32 cellular contexts compared by ENCODE assay signal in the genomic region with DNA sequence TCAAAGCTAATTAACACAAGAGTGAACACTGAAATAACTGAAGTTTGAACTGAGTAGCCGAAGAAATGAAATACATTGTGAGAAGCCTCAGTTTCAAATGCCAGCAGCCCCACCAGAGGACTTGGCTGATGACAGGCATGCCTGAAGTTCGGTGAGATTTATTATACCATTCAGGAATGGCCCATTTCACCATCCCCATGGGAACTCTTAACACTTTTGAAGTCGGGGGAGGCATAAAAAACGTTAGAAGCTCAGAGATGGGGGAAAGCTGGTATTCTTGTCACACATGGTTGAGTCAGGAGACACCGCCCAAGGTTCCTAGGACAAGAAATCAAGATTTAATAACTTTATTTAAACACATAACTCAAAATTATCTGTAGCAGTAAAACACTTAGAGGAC. TPM values are rescaled to one million over a fixed set of nuclear protein-coding genes. Genes with fewer than 3 reads are reported as not detected.
"Had no signal": no experiment of that assay in that cellular context is flagged by ENCODE, and none has a peak within 500 bp of the region (broad histone marks: within the 10 kb centered on the region; RNA-seq: fewer than 3 reads in every experiment).

No MANE protein-coding gene starts in this region.

- H3K4me3 ChIP-seq: adrenal gland, SJSA1 had no signal

- H3K4me1 Mint-ChIP-seq: activated CD4-positive, alpha-beta T cell treated with anti-CD3 and anti-CD28 coated beads for 36 hours; activated CD4-positive, alpha-beta T cell treated with anti-CD3 and anti-CD28 coated beads, Interleukin-2, amount 10 ng/mL, durations not matched to agents 7 days and 5 days; activated naive CD4-positive, alpha-beta T cell treated with anti-CD3 and anti-CD28 coated beads, Interleukin-2, amount 50 U/mL, for 24 hours had no signal

- H3K4me1 ChIP-seq: SJSA1 had no signal

- H3K36me3 ChIP-seq: adrenal gland, brain microvascular endothelial cell, SJSA1 had no signal

- H3K4me3 Mint-ChIP-seq: activated CD4-positive, alpha-beta T cell treated with anti-CD3 and anti-CD28 coated beads for 36 hours; activated CD4-positive, alpha-beta T cell treated with anti-CD3 and anti-CD28 coated beads, Interleukin-2, amount 10 ng/mL, durations not matched to agents 7 days and 5 days; activated CD8-positive, alpha-beta T cell treated with anti-CD3 and anti-CD28 coated beads, Interleukin-2, amount 10 ng/mL, durations not matched to agents 7 days and 5 days; activated naive CD4-positive, alpha-beta T cell treated with anti-CD3 and anti-CD28 coated beads, Interleukin-2, amount 50 U/mL, for 24 hours; activated T-cell treated with anti-CD3 and anti-CD28 coated beads, Interleukin-2, amount 50 U/mL, for 24 hours; T-helper 1 cell treated with Interleukin-12 subunit alpha and Interleukin-12 subunit beta and Interleukin-4 antibody, amounts not matched to agents 30 μg/mL and 1 μg/mL, for 36 hours; T-helper 2 cell treated with Interferon-gamma antibody and Interleukin-4, amounts not matched to agents 5 μg/mL and 100 μg/mL, for 36 hours had no signal

- H3K36me3 Mint-ChIP-seq: activated naive CD4-positive, alpha-beta T cell treated with anti-CD3 and anti-CD28 coated beads, Interleukin-2, amount 50 U/mL, for 24 hours had no signal

- DNase-seq: activated CD4-positive, alpha-beta T cell treated with anti-CD3 and anti-CD28 coated beads for 36 hours; activated CD4-positive, alpha-beta T cell treated with anti-CD3 and anti-CD28 coated beads, Interleukin-2, amount 10 ng/mL, durations not matched to agents 7 days and 5 days; activated CD4-positive, alpha-beta T cell treated with anti-CD3 and anti-CD28 coated beads, Interleukin-2, amount 50 U/mL, for 48 hours; activated CD8-positive, alpha-beta T cell treated with anti-CD3 and anti-CD28 coated beads, Interleukin-2, amount 10 ng/mL, durations not matched to agents 7 days and 5 days; activated gamma-delta T cell; activated naive CD4-positive, alpha-beta T cell treated with Interleukin-2 at 50 U/mL for 16 hours; activated T-cell treated with anti-CD3 and anti-CD28 coated beads, Interleukin-2, amount 50 U/mL, for 24 hours; adrenal gland; anterior cingulate cortex; brain microvascular endothelial cell; central memory CD4-positive, alpha-beta T cell; KG1; MM.1S; MV-4-11; NCI-H1092; NCI-H1436 treated with DMSO at 0.1 percent for 48 hours; NCI-H1694 treated with DMSO at 0.1 percent for 48 hours; NCI-H2029; NCI-H2171 treated with DMSO at 0.1 percent for 48 hours; NCI-H2227 treated with DMSO at 0.1 percent for 48 hours; NCI-H446 treated with DMSO at 0.1 percent for 48 hours; NCI-H524; NCI-H69; SHP77; SK-N-SH had no signal

- H3K27me3 ChIP-seq: adrenal gland, brain microvascular endothelial cell, SJSA1 had no signal

- H3K4me2 ChIP-seq: SK-N-SH had no signal

- H3K9me3 ChIP-seq: adrenal gland, SK-N-SH had no signal

- ATAC-seq: activated CD4-positive, alpha-beta T cell treated with anti-CD3 and anti-CD28 coated beads for 36 hours; activated CD4-positive, CD25-positive, alpha-beta regulatory T cell treated with anti-CD3 and anti-CD28 coated beads, Interleukin-2, amount 50 U/mL, for 24 hours; activated CD8-positive, alpha-beta T cell treated with anti-CD3 and anti-CD28 coated beads, Interleukin-2, amount 10 ng/mL, durations not matched to agents 7 days and 5 days; Panc1 had no signal

- H3K27ac ChIP-seq: adrenal gland, brain microvascular endothelial cell, SJSA1 had no signal

- H3K9ac ChIP-seq: SK-N-SH had no signal

- H3K27ac Mint-ChIP-seq: activated CD4-positive, alpha-beta T cell treated with anti-CD3 and anti-CD28 coated beads for 36 hours; activated CD4-positive, alpha-beta T cell treated with anti-CD3 and anti-CD28 coated beads, Interleukin-2, amount 10 ng/mL, durations not matched to agents 7 days and 5 days; activated CD8-positive, alpha-beta T cell treated with anti-CD3 and anti-CD28 coated beads, Interleukin-2, amount 10 ng/mL, durations not matched to agents 7 days and 5 days; activated naive CD4-positive, alpha-beta T cell treated with anti-CD3 and anti-CD28 coated beads, Interleukin-2, amount 50 U/mL, for 24 hours; activated T-cell treated with anti-CD3 and anti-CD28 coated beads, Interleukin-2, amount 50 U/mL, for 24 hours; activated T-helper 2 cell treated with anti-CD3 and anti-CD28 coated beads, Interferon-gamma antibody, Interleukin-2, Interleukin-4, amounts not matched to agents 10 μg/mL and 5 μg/mL and 100 μg/mL, durations not matched to agents 14 hours and 24 hours and 36 hours; T-helper 1 cell treated with Interleukin-12 subunit alpha and Interleukin-12 subunit beta and Interleukin-4 antibody, amounts not matched to agents 30 μg/mL and 1 μg/mL, for 36 hours; T-helper 2 cell treated with Interferon-gamma antibody and Interleukin-4, amounts not matched to agents 5 μg/mL and 100 μg/mL, for 36 hours had no signal

- H3K9me3 Mint-ChIP-seq: activated CD4-positive, alpha-beta T cell treated with anti-CD3 and anti-CD28 coated beads, Interleukin-2, amount 10 ng/mL, durations not matched to agents 7 days and 5 days; activated naive CD4-positive, alpha-beta T cell treated with anti-CD3 and anti-CD28 coated beads, Interleukin-2, amount 50 U/mL, for 24 hours; activated T-cell treated with anti-CD3 and anti-CD28 coated beads, Interleukin-2, amount 50 U/mL, for 24 hours; activated T-helper 2 cell treated with anti-CD3 and anti-CD28 coated beads, Interferon-gamma antibody, Interleukin-2, Interleukin-4, amounts not matched to agents 10 μg/mL and 5 μg/mL and 100 μg/mL, durations not matched to agents 14 hours and 24 hours and 36 hours; T-helper 1 cell treated with Interleukin-12 subunit alpha and Interleukin-12 subunit beta and Interleukin-4 antibody, amounts not matched to agents 30 μg/mL and 1 μg/mL, for 36 hours; T-helper 2 cell treated with Interferon-gamma antibody and Interleukin-4, amounts not matched to agents 5 μg/mL and 100 μg/mL, for 36 hours had no signal

RNA-seq across cellular contexts. Expression of a gene that starts 17.6 kb away (rescaled TPM):
- total RNA-seq: activated CD4-positive, alpha-beta T cell treated with anti-CD3 and anti-CD28 coated beads for 36 hours; activated CD4-positive, alpha-beta T cell treated with anti-CD3 and anti-CD28 coated beads, Interleukin-2, amount 10 ng/mL, durations not matched to agents 7 days and 5 days; activated CD8-positive, alpha-beta T cell treated with anti-CD3 and anti-CD28 coated beads, Interleukin-2, amount 10 ng/mL, durations not matched to agents 7 days and 5 days; activated T-helper 2 cell treated with anti-CD3 and anti-CD28 coated beads, Interferon-gamma antibody, Interleukin-2, Interleukin-4, amounts not matched to agents 10 μg/mL and 5 μg/mL and 100 μg/mL, durations not matched to agents 14 hours and 24 hours and 36 hours; SJSA1 had no signal
- polyA plus RNA-seq: SK-N-SH had no signal
